In genomic region chr12:14950421-14950820, GRCh38 we compare ENCODE assay signal across 10 cellular contexts. TPM values are rescaled to one million over a fixed set of nuclear protein-coding genes. Genes with fewer than 3 reads are reported as not detected.
DNase-seq lines count a peak whose midpoint lies in the region; ATAC-seq and TF ChIP-seq lines count a peak whose summit lies in the region.
"Had no signal": no experiment of that assay in that cellular context is flagged by ENCODE, and none has a peak within 500 bp of the region (broad histone marks: within the 10 kb centered on the region; RNA-seq: fewer than 3 reads in every experiment).

No MANE protein-coding gene starts in this region.

- H3K27ac Mint-ChIP-seq in IgD-negative memory B cell (peak overlapping the region; percentile 84 to 99 (median 90)), osteocyte (ENCODE audit: unreplicated experiment) (peak overlapping the region; percentile 96)

- H3K27ac ChIP-seq in adipose tissue (ENCODE audit: low read depth, low read length) = peak overlapping the region; percentile 42

- H3K9me3 Mint-ChIP-seq in IgD-negative memory B cell = no peaks in the 10 kb centered on the region
- H3K9me3 Mint-ChIP-seq in osteocyte (ENCODE audit: unreplicated experiment) = no peaks in the 10 kb centered on the region

- H3K4me1 Mint-ChIP-seq in IgD-negative memory B cell (peaks cover 56 to 75% (median 64%) of the 10 kb centered on the region in 3 donors), osteocyte (ENCODE audit: unreplicated experiment) (peaks cover 64% of the 10 kb centered on the region)

- H3K27me3 Mint-ChIP-seq in IgD-negative memory B cell (no peaks in the 10 kb centered on the region), osteocyte (ENCODE audit: unreplicated experiment) (no peaks in the 10 kb centered on the region)

- H3K4me3 Mint-ChIP-seq in IgD-negative memory B cell (peak overlapping the region in 3 of 4 donors; percentile 59 to 78 (median 65)), osteocyte (ENCODE audit: unreplicated experiment) (no peak overlapping the region)

- 61 to 90% (median 75%) methylated on average over 4 of the region's 4 CpGs for WGBS in adipose tissue, 3 donors

- H3K4me3 ChIP-seq in GM12865 (ENCODE audit: low read depth, low read length) = no peak overlapping the region

- H3K36me3 Mint-ChIP-seq in IgD-negative memory B cell = peaks cover 7% of the 10 kb centered on the region
- peaks cover 3% of the 10 kb centered on the region for H3K36me3 Mint-ChIP-seq in osteocyte (ENCODE audit: unreplicated experiment)

- no peak for TF ChIP-seq CTCF in GM12865 (IDR thresholded peaks at IDR 0.05; ENCODE audit: insufficient read depth, low read depth, low read length, missing control alignments)
- no peak for TF ChIP-seq CTCF in osteocyte (IDR thresholded peaks at IDR 0.05)

- ATAC-seq in HG02642 (IDR thresholded peaks at IDR 0.05; ENCODE audit: poor library complexity, unreplicated experiment) = no peak
- no peak for ATAC-seq in GM18861 (IDR thresholded peaks at IDR 0.05; ENCODE audit: unreplicated experiment)

- DNase-seq in GM12865 (ENCODE audit: low read depth) = peak; percentile 58
- DNase-seq in osteocyte (ENCODE audit: extremely low spot score, unreplicated experiment) = no peak
- DNase-seq in dermis blood vessel endothelial cell = no peak
- no peak for DNase-seq in NOMO-1 treated with DMSO at 0.1 percent for 48 hours (lab: John Stamatoyannopoulos, UW; ENCODE audit: unreplicated experiment)
- DNase-seq: erythroblast, KG1 had no signal

RNA-seq across cellular contexts. Expression of gene ARHGDIB, which starts 11.0 kb away (rescaled TPM):
- polyA plus RNA-seq in IgD-negative memory B cell (2,289 TPM), adipose tissue (100 to 1,000 TPM in 2 of 3 donors, 10 to 100 TPM in 1; 27.0 to 267 (median 154) TPM)
- total RNA-seq in osteocyte (13.8 and 14.4 TPM in 2 replicates), dermis blood vessel endothelial cell (117 and 168 TPM in 2 replicates)

RNA-seq across cellular contexts. Expression of gene ERP27, which starts 12.1 kb away (rescaled TPM):
- polyA plus RNA-seq in IgD-negative memory B cell (1.9 TPM), adipose tissue (10 to 100 TPM in 1 of 3 donors, 1 to 10 TPM in 1, under 1 TPM in 1; 0.21 to 44.0 (median 1.1) TPM)
- total RNA-seq in osteocyte (0.50 and 0.70 TPM in 2 replicates), dermis blood vessel endothelial cell (0.14 TPM in 1 of 2 replicates, not detected in the other)

RNA-seq across cellular contexts. Expression of gene PDE6H, which starts 22.4 kb away (rescaled TPM):
- polyA plus RNA-seq in IgD-negative memory B cell (not detected), adipose tissue (not detected)
- total RNA-seq in osteocyte (not detected in 2 replicates), dermis blood vessel endothelial cell (not detected in 2 replicates)
